Comparison of ENCODE assay signal across 28 cellular contexts in genomic region chr15:73014904-73015303, GRCh38.
"Had no signal": no experiment of that assay in that cellular context is flagged by ENCODE, and none has a peak within 500 bp of the region (broad histone marks: within the 10 kb centered on the region; RNA-seq: fewer than 3 reads in every experiment).

No MANE protein-coding gene starts in this region.

- DNase-seq: natural killer cell; occipital lobe; ovary; posterior cingulate gyrus; psoas muscle; right cardiac atrium; right lobe of liver; sigmoid colon; stimulated activated CD4-positive, alpha-beta T cell treated with anti-CD3 and anti-CD28 coated beads, Interleukin-15, amount 100 ng/mL, for 24 hours; stimulated activated CD4-positive, alpha-beta T cell treated with anti-CD3 and anti-CD28 coated beads, Interleukin-2, amount 100 ng/mL, for 24 hours; stimulated activated CD4-positive, alpha-beta T cell treated with anti-CD3 and anti-CD28 coated beads, Interleukin-2, amount 100 ng/mL, for 48 hours; stimulated activated CD4-positive, alpha-beta T cell treated with anti-CD3 and anti-CD28 coated beads, Interleukin-4, amount 100 ng/mL, for 24 hours; stimulated activated naive B cell treated with anti-CD40 and anti-IgM and Interleukin-4, amounts not matched to agents 10 μg/mL and 1 μg/mL and 100 μg/mL, for 72 hours; stimulated activated naive CD4-positive, alpha-beta T cell treated with Interleukin-2 at 50 U/mL for 16 hours; stomach; thyroid gland; trophoblast cell; upper lobe of right lung; uterus had no signal

- H3K79me2 ChIP-seq: parathyroid adenoma had no signal

- H3K4me3 ChIP-seq: neural progenitor cell, ovary, psoas muscle, right lobe of liver, sigmoid colon, stomach, thoracic aorta, thyroid gland, tibial nerve, upper lobe of right lung, uterus had no signal

- H3K9me3 ChIP-seq: ovary, psoas muscle, right lobe of liver, sigmoid colon, stomach, thoracic aorta, thyroid gland, tibial nerve, upper lobe of right lung, uterus had no signal

- H3K4me1 ChIP-seq: parathyroid adenoma, right lobe of liver, stomach, thyroid gland, tibial nerve, upper lobe of right lung, uterus had no signal

- H2AFZ ChIP-seq: neural progenitor cell, parathyroid adenoma had no signal

- H3K36me3 Mint-ChIP-seq: natural killer cell; neural progenitor cell; stimulated activated effector memory CD8-positive, alpha-beta T cell treated with anti-CD3 and anti-CD28 coated beads, Interleukin-12 subunit alpha, Interleukin-12 subunit beta, amount 100 ng/mL, for 72 hours; stimulated activated naive B cell treated with anti-CD40 and anti-IgM and Interleukin-4, amounts not matched to agents 10 μg/mL and 1 μg/mL and 100 μg/mL, for 72 hours had no signal

- H3K27me3 ChIP-seq: neural progenitor cell, ovary, right lobe of liver, sigmoid colon, stomach, thyroid gland, tibial nerve, upper lobe of right lung, uterus had no signal

- H3K4me3 Mint-ChIP-seq: natural killer cell; nephron; neural progenitor cell; stimulated activated effector memory CD8-positive, alpha-beta T cell treated with anti-CD3 and anti-CD28 coated beads, Interleukin-12 subunit alpha, Interleukin-12 subunit beta, amount 100 ng/mL, for 72 hours; stimulated activated naive B cell treated with anti-CD40 and anti-IgM and Interleukin-4, amounts not matched to agents 10 μg/mL and 1 μg/mL and 100 μg/mL, for 72 hours; stimulated activated naive CD8-positive, alpha-beta T cell treated with anti-CD3 and anti-CD28 coated beads, Interleukin-15, Interleukin-2, amounts not matched to agents 100 ng/mL and 50 ng/mL, for 24 hours had no signal

- H3K27ac ChIP-seq: neural progenitor cell, ovary, parathyroid adenoma, psoas muscle, right lobe of liver, sigmoid colon, stomach, thoracic aorta, thyroid gland, tibial nerve, upper lobe of right lung, uterus had no signal

- H3K9ac ChIP-seq: neural progenitor cell, parathyroid adenoma had no signal

- H3K9me3 Mint-ChIP-seq: natural killer cell; nephron; neural progenitor cell; stimulated activated effector memory CD8-positive, alpha-beta T cell treated with anti-CD3 and anti-CD28 coated beads, Interleukin-12 subunit alpha, Interleukin-12 subunit beta, amount 100 ng/mL, for 72 hours; stimulated activated naive B cell treated with anti-CD40 and anti-IgM and Interleukin-4, amounts not matched to agents 10 μg/mL and 1 μg/mL and 100 μg/mL, for 72 hours; stimulated activated naive CD8-positive, alpha-beta T cell treated with anti-CD3 and anti-CD28 coated beads, Interleukin-15, Interleukin-2, amounts not matched to agents 100 ng/mL and 50 ng/mL, for 24 hours had no signal

- FAIRE-seq: small intestine had no signal

- H3K36me3 ChIP-seq: neural progenitor cell, ovary, right lobe of liver, sigmoid colon, stomach, thoracic aorta, thyroid gland, tibial nerve, upper lobe of right lung, uterus had no signal

- H3K4me2 ChIP-seq: neural progenitor cell had no signal

- ATAC-seq: natural killer cell; psoas muscle; right cardiac atrium; right lobe of liver; stimulated activated effector memory CD8-positive, alpha-beta T cell treated with anti-CD3 and anti-CD28 coated beads, Interleukin-12 subunit alpha, Interleukin-12 subunit beta, amount 100 ng/mL, for 72 hours; stimulated activated naive B cell treated with anti-CD40 and anti-IgM and Interleukin-4, amounts not matched to agents 10 μg/mL and 1 μg/mL and 100 μg/mL, for 72 hours; upper lobe of right lung had no signal

- H3K27ac Mint-ChIP-seq: natural killer cell; nephron; neural progenitor cell; progenitor cell of endocrine pancreas; stimulated activated effector memory CD8-positive, alpha-beta T cell treated with anti-CD3 and anti-CD28 coated beads, Interleukin-12 subunit alpha, Interleukin-12 subunit beta, amount 100 ng/mL, for 72 hours; stimulated activated naive B cell treated with anti-CD40 and anti-IgM and Interleukin-4, amounts not matched to agents 10 μg/mL and 1 μg/mL and 100 μg/mL, for 72 hours; stimulated activated naive CD8-positive, alpha-beta T cell treated with anti-CD3 and anti-CD28 coated beads, Interleukin-15, Interleukin-2, amounts not matched to agents 100 ng/mL and 50 ng/mL, for 24 hours had no signal

- H3K27me3 Mint-ChIP-seq: progenitor cell of endocrine pancreas had no signal
